In the genomic region with DNA sequence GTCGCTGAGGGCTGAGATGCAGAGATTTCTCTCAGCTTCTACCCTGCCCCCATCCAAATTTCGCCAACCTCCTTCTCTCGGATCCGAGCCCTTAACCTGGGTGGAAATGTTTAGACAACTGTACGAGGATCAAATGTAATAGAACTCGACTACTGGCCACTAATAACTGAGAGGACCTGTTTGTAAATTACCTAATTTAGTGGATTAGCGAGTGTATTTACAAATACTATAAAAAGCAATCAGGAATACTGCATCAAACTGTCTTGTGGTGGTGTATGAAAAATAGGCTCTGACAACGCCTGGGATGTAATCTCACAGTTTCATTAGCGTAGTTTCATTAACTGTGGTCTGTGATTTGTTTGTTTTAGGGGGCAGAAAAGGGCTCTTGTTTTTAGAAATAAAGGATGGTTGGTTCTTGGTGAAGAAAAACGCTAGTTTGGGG, we compare ENCODE assay signal across 8 cellular contexts. TPM values are rescaled to one million over a fixed set of nuclear protein-coding genes. Genes with fewer than 3 reads are reported as not detected.
DNase-seq lines count a peak whose midpoint lies in the region; ATAC-seq and TF ChIP-seq lines count a peak whose summit lies in the region.

No MANE protein-coding gene starts in this region.

- TF ChIP-seq POLR2A in breast epithelium (IDR thresholded peaks at IDR 0.05) (no peak), vagina (IDR thresholded peaks at IDR 0.05) (no peak)

- ATAC-seq in Right ventricle myocardium superior (ENCODE audit: poor library complexity) (no peak), left colon (no peak), HG03565 (IDR thresholded peaks at IDR 0.05; ENCODE audit: unreplicated experiment) (no peak)

- H3K9me3 ChIP-seq in right atrium auricular region, result no peaks in the 10 kb centered on the region
- no peaks in the 10 kb centered on the region for H3K9me3 ChIP-seq in breast epithelium
- no peaks in the 10 kb centered on the region for H3K9me3 ChIP-seq in mesodermal cell (ENCODE audit: control insufficient read depth, low read length)
- no peaks in the 10 kb centered on the region for H3K9me3 ChIP-seq in vagina

- H3K4me1 ChIP-seq in right atrium auricular region (peaks cover 0 to 46% of the 10 kb centered on the region in 2 donors), breast epithelium (peaks cover 0 to 6% of the 10 kb centered on the region in 2 donors), mesodermal cell (ENCODE audit: control insufficient read depth, insufficient read depth, low read length, poor library complexity, severe bottlenecking) (peaks cover 30% of the 10 kb centered on the region), vagina (peaks cover 43% of the 10 kb centered on the region)

- peak overlapping the region; percentile 85 for H3K27ac ChIP-seq in right atrium auricular region
- peak overlapping the region; percentile 90 to 93 for H3K27ac ChIP-seq in breast epithelium
- peak overlapping the region; percentile 89 for H3K27ac ChIP-seq in mesodermal cell (ENCODE audit: low read depth, low read length, severe bottlenecking)
- peak overlapping the region; percentile 85 for H3K27ac ChIP-seq in vagina

- H3K36me3 ChIP-seq in right atrium auricular region (no peaks in the 10 kb centered on the region), breast epithelium (no peaks in the 10 kb centered on the region), mesodermal cell (ENCODE audit: control insufficient read depth, insufficient read depth, low read length) (no peaks in the 10 kb centered on the region), vagina (no peaks in the 10 kb centered on the region)

- DNase-seq in right atrium auricular region (ENCODE audit: low spot score), result no peak
- DNase-seq in Right ventricle myocardium superior, result no peak
- DNase-seq in breast epithelium (ENCODE audit: low spot score in 2 of 2), result no peak
- DNase-seq in vagina (ENCODE audit: extremely low spot score in 2 of 2), result no peak
- no peak for DNase-seq in left colon
- DNase-seq in H4 (ENCODE audit: low spot score), result no peak

- intact Hi-C loops in Right ventricle myocardium superior (cut with DNase I) (no loop called here), breast epithelium (cut with DNase I; ENCODE audit: low total_unique reads) (no loop called here), vagina (cut with DNase I) (no loop called here), left colon (cut with DNase I, micrococcal nuclease) (no loop called here)

- TF ChIP-seq CTCF in right atrium auricular region (IDR thresholded peaks at IDR 0.05) (no peak), breast epithelium (IDR thresholded peaks at IDR 0.05) (no peak), vagina (IDR thresholded peaks at IDR 0.05) (no peak)

- H3K27me3 ChIP-seq in right atrium auricular region, result no peaks in the 10 kb centered on the region
- H3K27me3 ChIP-seq in breast epithelium, result no peaks in the 10 kb centered on the region
- no peaks in the 10 kb centered on the region for H3K27me3 ChIP-seq in vagina

- 25 to 37% methylated on average over 1 to 2 of the region's 10 CpGs for WGBS in mesodermal cell (ENCODE audit: insufficient coverage in 2 of 2), 2 experiments

- H3K4me3 ChIP-seq in right atrium auricular region (peak overlapping the region; percentile 89 to 93), breast epithelium (peak overlapping the region; percentile 89 to 93 (median 90)), mesodermal cell (ENCODE audit: extremely low read depth, insufficient read depth, low read length, poor library complexity, severe bottlenecking) (peak overlapping the region; percentile 97), vagina (peak overlapping the region; percentile 91 to 97)

RNA-seq across cellular contexts. Expression of a gene that starts 1.3 kb away (rescaled TPM):
- 10 to 100 TPM; 10.7 to 19.5 TPM for total RNA-seq in right atrium auricular region
- total RNA-seq in Right ventricle myocardium superior, result 13.5 TPM
- 10 to 100 TPM; 53.7 to 62.6 (median 61.1) TPM for total RNA-seq in breast epithelium
- polyA plus RNA-seq in mesodermal cell (2013, experiment 1 of 2), result 54.9 TPM
- polyA plus RNA-seq in mesodermal cell (2013, experiment 2 of 2), result 49.1 TPM
- total RNA-seq in vagina, result 67.3 TPM
- 100 to 1,000 TPM; 147 to 157 TPM for total RNA-seq in left colon
- 31.9 and 35.4 TPM in 2 replicates for total RNA-seq in H4 (2014; rRNA removed; shearing (Covaris generic))
